Comparison of ENCODE assay signal across 8 cellular contexts in the genomic region with DNA sequence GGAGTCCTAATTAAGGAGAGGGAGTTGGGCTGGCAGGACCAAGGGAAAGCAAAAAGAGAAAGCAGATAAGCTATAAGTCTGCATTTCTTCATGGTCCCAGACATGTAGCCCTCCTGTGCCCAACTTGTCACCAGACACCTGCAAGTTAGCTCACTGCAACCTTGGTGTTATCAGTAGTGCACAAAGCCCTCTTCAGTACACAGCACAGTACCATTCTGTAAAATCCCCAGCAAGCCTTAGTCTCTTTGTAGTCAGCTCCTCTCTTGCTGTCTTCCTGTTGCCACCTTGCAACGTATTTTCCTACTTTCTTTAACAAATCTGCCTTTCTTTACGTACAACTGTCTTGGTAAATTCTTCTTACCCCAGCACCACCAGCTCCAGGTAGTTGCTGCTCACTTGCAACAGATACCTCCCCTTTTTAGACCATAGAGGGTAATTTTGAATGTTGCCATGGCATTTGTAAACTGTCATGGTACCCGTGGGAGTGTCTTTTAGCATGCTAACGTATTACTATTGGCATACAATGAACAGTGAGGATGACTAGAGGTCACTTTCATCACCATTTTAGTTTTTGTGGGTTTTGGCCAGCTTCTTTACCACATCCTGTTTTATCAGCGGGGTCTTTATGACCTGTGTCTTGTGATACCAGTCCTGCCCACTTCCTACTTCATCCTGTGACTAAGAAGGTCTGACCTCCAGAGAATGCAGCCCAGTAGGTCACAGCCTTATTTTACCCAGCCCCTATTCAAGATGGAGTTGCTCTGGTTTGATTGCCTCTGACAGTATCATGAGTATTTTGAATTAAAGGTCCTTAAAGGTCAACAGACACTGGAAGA. TPM values are rescaled to one million over a fixed set of nuclear protein-coding genes. Genes with fewer than 3 reads are reported as not detected.
DNase-seq lines count a peak whose midpoint lies in the region; ATAC-seq and TF ChIP-seq lines count a peak whose summit lies in the region.

No MANE protein-coding gene starts in this region.

- peaks cover 15% of the 10 kb centered on the region in 2 donors for H3K4me1 Mint-ChIP-seq in natural killer cell

- peak overlapping the region in 1 of 2 donors; percentile 72 for H3K27ac Mint-ChIP-seq in natural killer cell

- H3K27ac ChIP-seq in PC-3 (ENCODE audit: low read length), result no peak overlapping the region
- no peak overlapping the region for H3K27ac ChIP-seq in thyroid gland

- TF ChIP-seq POLR2A in thyroid gland (IDR thresholded peaks at IDR 0.05), result no peak

- no peaks in the 10 kb centered on the region for H3F3A ChIP-seq in PC-3 (ENCODE audit: low read length, unreplicated experiment)

- no peak for TF ChIP-seq CTCF in PC-3 (conservative IDR thresholded peaks at IDR 0.05; ENCODE audit: low read depth, low read length)
- TF ChIP-seq CTCF in natural killer cell (IDR thresholded peaks at IDR 0.05), result no peak
- no peak for TF ChIP-seq CTCF in thyroid gland (IDR thresholded peaks at IDR 0.05)

- no peaks in the 10 kb centered on the region for H4K20me1 ChIP-seq in PC-3 (ENCODE audit: low read length)

- CTCF ChIA-PET in PC-3 (lab: Charles Lee), result no interaction called here

- H3K9me3 Mint-ChIP-seq in natural killer cell, result peaks cover 2 to 3% of the 10 kb centered on the region in 2 donors

- no peak overlapping the region for H3K9ac ChIP-seq in PC-3 (ENCODE audit: low read length)

- POLR2A ChIA-PET in PC-3 (lab: Charles Lee; ENCODE audit: unreplicated experiment), result no interaction called here

- H3K36me3 Mint-ChIP-seq in natural killer cell, result no peaks in the 10 kb centered on the region

- H3K27me3 Mint-ChIP-seq in natural killer cell (ENCODE audit: low read depth in 2 of 2), result peaks cover 0 to 14% of the 10 kb centered on the region in 2 donors

- H2AFZ ChIP-seq in PC-3 (ENCODE audit: low read length), result no peak overlapping the region

- WGBS in thyroid gland, 2 donors, result 55 to 74% methylated on average over 5 of the region's 5 CpGs

- no peaks in the 10 kb centered on the region for H3K27me3 ChIP-seq in PC-3 (ENCODE audit: low read length)
- H3K27me3 ChIP-seq in thyroid gland, result no peaks in the 10 kb centered on the region

- peak; percentile 89 for ATAC-seq in GM18907 (IDR thresholded peaks at IDR 0.05; ENCODE audit: unreplicated experiment)
- ATAC-seq in HG02885 (IDR thresholded peaks at IDR 0.05; ENCODE audit: poor library complexity, unreplicated experiment), result peak; percentile 82
- ATAC-seq in PC-3, result peak; percentile 46; the same call in 1 of the 2 replicates
- peak; percentile 68 to 78 (median 71) for ATAC-seq in natural killer cell

- intact Hi-C loops in PC-3 (cut with micrococcal nuclease), result loop anchor here (10.0 kb wide), 1 partner anchor 62 kb away; no protein-coding TSS in a partner anchor
- intact Hi-C loops in natural killer cell (cut with micrococcal nuclease), result no loop called here
- intact Hi-C loops in thyroid gland (cut with DNase I), result no loop called here

- H3K36me3 ChIP-seq in PC-3 (ENCODE audit: low read depth, low read length) (no peaks in the 10 kb centered on the region), thyroid gland (no peaks in the 10 kb centered on the region)

- peak overlapping the region; percentile 62 for H3K4me3 Mint-ChIP-seq in natural killer cell

- no peaks in the 10 kb centered on the region for H3K9me2 ChIP-seq in PC-3 (replicated peaks; ENCODE audit: low read length)

- no peak overlapping the region for H3K4me2 ChIP-seq in PC-3 (ENCODE audit: low read length)

- H3K4me3 ChIP-seq in PC-3 (ENCODE audit: low read length) (no peak overlapping the region), thyroid gland (replicated peaks in 1 of 3) (no peak overlapping the region)

- H3K79me2 ChIP-seq in PC-3 (ENCODE audit: low read length), result no peaks in the 10 kb centered on the region

- no peaks in the 10 kb centered on the region for H3K9me3 ChIP-seq in PC-3 (ENCODE audit: low read length)
- H3K9me3 ChIP-seq in thyroid gland, result no peaks in the 10 kb centered on the region

- BruUV-seq in PC-3 (replicated peaks; lab: Mats Ljungman, UMichigan), result no TSS peak

- peaks cover 10% of the 10 kb centered on the region for H3K4me1 ChIP-seq in PC-3 (ENCODE audit: insufficient read depth, low read length)
- H3K4me1 ChIP-seq in thyroid gland, result no peaks in the 10 kb centered on the region

- DNase-seq in PC-3 (peak; percentile 54), natural killer cell (no peak), NAMALWA (ENCODE audit: low spot score) (no peak), thyroid gland (no peak), GDM1 (lab: John Stamatoyannopoulos, UW) (no peak), NCI-H1105 (lab: John Stamatoyannopoulos, UW) (no peak)

RNA-seq across cellular contexts. Expression of a gene that starts 28.3 kb away (rescaled TPM):
- total RNA-seq in PC-3 (2014; rRNA removed), result 28.2 and 28.3 TPM in 2 replicates
- total RNA-seq in natural killer cell, result 10 to 100 TPM; 21.0 to 30.8 (median 25.9) TPM
- 10 to 100 TPM; 34.3 to 81.4 (median 45.7) TPM for total RNA-seq in thyroid gland
